Comparison of ENCODE assay signal across 8 cellular contexts in genomic region chr9:71249729-71250317, GRCh38.
A peak's percentile ranks its signal among the peaks of the same experiment; 100 is the strongest.
DNase-seq lines count a peak whose midpoint lies in the region; ATAC-seq lines count a peak whose summit lies in the region.

No MANE protein-coding gene starts in this region.

- DNase-seq in DMS53 (lab: John Stamatoyannopoulos, UW) (peak; percentile 76), HPDE6-E6E7 (ENCODE audit: extremely low spot score) (peak; percentile 58), RKO (ENCODE audit: low spot score) (peak; percentile 84), epidermal melanocyte (ENCODE audit: insufficient read length, low spot score) (peak; percentile 77), myocyte (ENCODE audit: low read depth) (peak; percentile 79)
- no peak for DNase-seq in activated naive CD4-positive, alpha-beta T cell treated with anti-CD3 and anti-CD28 coated beads, Interleukin-2, amount 50 U/mL, for 16 hours
- DNase-seq in activated CD4-positive, alpha-beta T cell treated with anti-CD3 and anti-CD28 coated beads, Interleukin-2, amount 50 U/mL, for 48 hours = no peak

- ATAC-seq in GM19468 (IDR thresholded peaks at IDR 0.05; ENCODE audit: extremely low read depth, unreplicated experiment) = peak; percentile 86

Comparison
In these comparisons a context has a peak if more than half of its experiments do, and no peak if none do; other contexts are left out.
1. DNase-seq: peak in DMS53 (single experiment), HPDE6-E6E7 (single experiment), RKO (single experiment), epidermal melanocyte (single experiment) and myocyte (single experiment); none in activated naive CD4-positive, alpha-beta T cell treated with anti-CD3 and anti-CD28 coated beads, Interleukin-2, amount 50 U/mL, for 16 hours (single experiment) and activated CD4-positive, alpha-beta T cell treated with anti-CD3 and anti-CD28 coated beads, Interleukin-2, amount 50 U/mL, for 48 hours (0 of 2).